Comparison of ENCODE assay signal across 20 cellular contexts in genomic region chr14:35222872-35223471, GRCh38.
DNase-seq lines count a peak whose midpoint lies in the region; ATAC-seq and TF ChIP-seq lines count a peak whose summit lies in the region.
"Had no signal": no experiment of that assay in that cellular context is flagged by ENCODE, and none has a peak within 500 bp of the region (broad histone marks: within the 10 kb centered on the region; RNA-seq: fewer than 3 reads in every experiment).

No MANE protein-coding gene starts in this region.

- H3K27ac Mint-ChIP-seq in activated CD8-positive, alpha-beta memory T cell treated with anti-CD3 and anti-CD28 coated beads, Interleukin-2, amount 10 ng/mL, durations not matched to agents 7 days and 5 days: no peak overlapping the region
- peak overlapping the region in 7 of 8 donors; percentile 21 to 93 (median 67) for H3K27ac Mint-ChIP-seq in CD8-positive, alpha-beta memory T cell
- peak overlapping the region; percentile 68 for H3K27ac Mint-ChIP-seq in activated T-helper 17 cell treated with anti-CD3 and anti-CD28 coated beads, Interleukin-2, amount 50 U/mL, for 72 hours
- peak overlapping the region; percentile 82 to 91 for H3K27ac Mint-ChIP-seq in natural killer cell treated with Interleukin-12 subunit alpha and Interleukin-12 subunit beta and Interleukin-15 and Interleukin-18, amount 100 ng/mL, for 72 hours

- H3K9me3 ChIP-seq in CD8-positive, alpha-beta memory T cell (ENCODE audit: low read length): no peaks in the 10 kb centered on the region
- H3K9me3 ChIP-seq: BE2C, upper lobe of left lung had no signal

- H3K27me3 ChIP-seq in CD8-positive, alpha-beta memory T cell (ENCODE audit: insufficient read depth, low read length, poor library complexity, severe bottlenecking): no peaks in the 10 kb centered on the region
- H3K27me3 ChIP-seq: BE2C, dorsolateral prefrontal cortex, upper lobe of left lung had no signal

- intact Hi-C loops in sciatic nerve (cut with DNase I): no loop called here

- CTCF ChIA-PET in activated CD8-positive, alpha-beta memory T cell treated with anti-CD3 and anti-CD28 coated beads, Interleukin-2, amount 10 ng/mL, durations not matched to agents 7 days and 5 days (lab: Charles Lee): interaction anchor here (0.5 kb wide), 1 partner anchor 74 kb away, joined by 3 read pairs; no protein-coding TSS in a partner anchor
- CTCF ChIA-PET in CD8-positive, alpha-beta memory T cell (lab: Charles Lee): no interaction called here
- CTCF ChIA-PET in GM10248 (lab: Yijun Ruan, JAX): no interaction called here

- no peak for DNase-seq in activated CD8-positive, alpha-beta memory T cell treated with anti-CD3 and anti-CD28 coated beads, Interleukin-2, amount 10 ng/mL, durations not matched to agents 7 days and 5 days
- DNase-seq in activated CD8-positive, alpha-beta memory T cell treated with anti-CD3 and anti-CD28 coated beads, Interleukin-2, amount 50 U/mL, for 4 hours: no peak
- DNase-seq in CD8-positive, alpha-beta memory T cell: peak in 1 of 5 donors; percentile 9
- DNase-seq in natural killer cell treated with Interleukin-12 subunit alpha and Interleukin-12 subunit beta and Interleukin-15 and Interleukin-18, amount 100 ng/mL, for 72 hours (ENCODE audit: low spot score): no peak
- DNase-seq in sciatic nerve (ENCODE audit: low spot score) (no peak), GM10248 (ENCODE audit: extremely low spot score) (no peak)
- DNase-seq: BE2C, Calu3, DND-41, dorsolateral prefrontal cortex, glutamatergic neuron, NCI-H1417, NCI-H2081 treated with DMSO at 0.1 percent for 48 hours, NCI-H774, nucleus accumbens, SHP77 treated with DMSO at 0.1 percent for 48 hours, upper lobe of left lung had no signal

- no peak for TF ChIP-seq CTCF in GM10248 (IDR thresholded peaks at IDR 0.05; ENCODE audit: control extremely low read depth, extremely low read depth, low read depth, missing control alignments)

- H3K4me1 Mint-ChIP-seq in activated CD8-positive, alpha-beta memory T cell treated with anti-CD3 and anti-CD28 coated beads, Interleukin-2, amount 10 ng/mL, durations not matched to agents 7 days and 5 days: peaks cover 22% of the 10 kb centered on the region
- H3K4me1 Mint-ChIP-seq in CD8-positive, alpha-beta memory T cell: peaks cover 11 to 21% (median 18%) of the 10 kb centered on the region in 3 donors
- H3K4me1 Mint-ChIP-seq in activated T-helper 17 cell treated with anti-CD3 and anti-CD28 coated beads, Interleukin-2, amount 50 U/mL, for 72 hours: peaks cover 28% of the 10 kb centered on the region
- H3K4me1 Mint-ChIP-seq in natural killer cell treated with Interleukin-12 subunit alpha and Interleukin-12 subunit beta and Interleukin-15 and Interleukin-18, amount 100 ng/mL, for 72 hours (ENCODE audit: low read depth in 2 of 2): peaks cover 37 to 44% of the 10 kb centered on the region in 2 donors
- H3K4me1 Mint-ChIP-seq: IgD-negative memory B cell had no signal

- H3K36me3 Mint-ChIP-seq in activated CD8-positive, alpha-beta memory T cell treated with anti-CD3 and anti-CD28 coated beads, Interleukin-2, amount 10 ng/mL, durations not matched to agents 7 days and 5 days: peaks cover 6% of the 10 kb centered on the region
- H3K36me3 Mint-ChIP-seq in CD8-positive, alpha-beta memory T cell: peaks cover 6 to 37% (median 10%) of the 10 kb centered on the region in 3 donors
- H3K36me3 Mint-ChIP-seq in activated T-helper 17 cell treated with anti-CD3 and anti-CD28 coated beads, Interleukin-2, amount 50 U/mL, for 72 hours (ENCODE audit: low read depth): peaks cover 25% of the 10 kb centered on the region
- H3K36me3 Mint-ChIP-seq in natural killer cell treated with Interleukin-12 subunit alpha and Interleukin-12 subunit beta and Interleukin-15 and Interleukin-18, amount 100 ng/mL, for 72 hours: peaks cover 16% of the 10 kb centered on the region

- H3K9me3 Mint-ChIP-seq in activated CD8-positive, alpha-beta memory T cell treated with anti-CD3 and anti-CD28 coated beads, Interleukin-2, amount 10 ng/mL, durations not matched to agents 7 days and 5 days (ENCODE audit: low read depth): no peaks in the 10 kb centered on the region
- H3K9me3 Mint-ChIP-seq in CD8-positive, alpha-beta memory T cell: no peaks in the 10 kb centered on the region
- H3K9me3 Mint-ChIP-seq in activated T-helper 17 cell treated with anti-CD3 and anti-CD28 coated beads, Interleukin-2, amount 50 U/mL, for 72 hours: no peaks in the 10 kb centered on the region
- no peaks in the 10 kb centered on the region for H3K9me3 Mint-ChIP-seq in natural killer cell treated with Interleukin-12 subunit alpha and Interleukin-12 subunit beta and Interleukin-15 and Interleukin-18, amount 100 ng/mL, for 72 hours
- H3K9me3 Mint-ChIP-seq: IgD-negative memory B cell had no signal

- H3K36me3 ChIP-seq in CD8-positive, alpha-beta memory T cell (ENCODE audit: insufficient read depth, low read length): no peaks in the 10 kb centered on the region
- H3K36me3 ChIP-seq: BE2C, upper lobe of left lung had no signal

- ATAC-seq in activated CD8-positive, alpha-beta memory T cell treated with anti-CD3 and anti-CD28 coated beads, Interleukin-2, amount 10 ng/mL, durations not matched to agents 7 days and 5 days: peak; percentile 16
- peak; percentile 81 for ATAC-seq in activated T-helper 17 cell treated with anti-CD3 and anti-CD28 coated beads, Interleukin-2, amount 50 U/mL, for 72 hours (replicated peaks)
- ATAC-seq in natural killer cell treated with Interleukin-12 subunit alpha and Interleukin-12 subunit beta and Interleukin-15 and Interleukin-18, amount 100 ng/mL, for 72 hours: peak; percentile 86 to 93
- ATAC-seq in GM21723 (IDR thresholded peaks at IDR 0.05; ENCODE audit: unreplicated experiment) (no peak), sciatic nerve (no peak)

- no peak overlapping the region for H3K4me3 ChIP-seq in CD8-positive, alpha-beta memory T cell (ENCODE audit: low read length)
- H3K4me3 ChIP-seq: dorsolateral prefrontal cortex, upper lobe of left lung had no signal

- H3K4me1 ChIP-seq in CD8-positive, alpha-beta memory T cell (ENCODE audit: insufficient read depth, low read length): no peaks in the 10 kb centered on the region
- H3K4me1 ChIP-seq: BE2C had no signal

- no peak overlapping the region for H3K27ac ChIP-seq in CD8-positive, alpha-beta memory T cell (ENCODE audit: low read depth, low read length)
- H3K27ac ChIP-seq: dorsolateral prefrontal cortex had no signal

- H3K27me3 Mint-ChIP-seq in activated CD8-positive, alpha-beta memory T cell treated with anti-CD3 and anti-CD28 coated beads, Interleukin-2, amount 10 ng/mL, durations not matched to agents 7 days and 5 days: no peaks in the 10 kb centered on the region
- H3K27me3 Mint-ChIP-seq in CD8-positive, alpha-beta memory T cell: no peaks in the 10 kb centered on the region
- no peaks in the 10 kb centered on the region for H3K27me3 Mint-ChIP-seq in activated T-helper 17 cell treated with anti-CD3 and anti-CD28 coated beads, Interleukin-2, amount 50 U/mL, for 72 hours
- H3K27me3 Mint-ChIP-seq in natural killer cell treated with Interleukin-12 subunit alpha and Interleukin-12 subunit beta and Interleukin-15 and Interleukin-18, amount 100 ng/mL, for 72 hours: no peaks in the 10 kb centered on the region
- H3K27me3 Mint-ChIP-seq: IgD-negative memory B cell had no signal

- no peak overlapping the region for H3K4me3 Mint-ChIP-seq in activated CD8-positive, alpha-beta memory T cell treated with anti-CD3 and anti-CD28 coated beads, Interleukin-2, amount 10 ng/mL, durations not matched to agents 7 days and 5 days
- peak overlapping the region in 4 of 7 donors; percentile 6 to 58 (median 21) for H3K4me3 Mint-ChIP-seq in CD8-positive, alpha-beta memory T cell
- H3K4me3 Mint-ChIP-seq in activated T-helper 17 cell treated with anti-CD3 and anti-CD28 coated beads, Interleukin-2, amount 50 U/mL, for 72 hours: peak overlapping the region; percentile 55
- peak overlapping the region; percentile 66 for H3K4me3 Mint-ChIP-seq in natural killer cell treated with Interleukin-12 subunit alpha and Interleukin-12 subunit beta and Interleukin-15 and Interleukin-18, amount 100 ng/mL, for 72 hours
- H3K4me3 Mint-ChIP-seq: IgD-negative memory B cell had no signal

- POLR2A ChIA-PET in CD8-positive, alpha-beta memory T cell (lab: Charles Lee): no interaction called here
- POLR2A ChIA-PET in GM10248 (lab: Yijun Ruan, JAX): no interaction called here

Comparison
In these comparisons a context has a peak if more than half of its experiments do, and no peak if none do; other contexts are left out.
1. ATAC-seq: peak in activated CD8-positive, alpha-beta memory T cell treated with anti-CD3 and anti-CD28 coated beads, Interleukin-2, amount 10 ng/mL, durations not matched to agents 7 days and 5 days (single experiment), activated T-helper 17 cell treated with anti-CD3 and anti-CD28 coated beads, Interleukin-2, amount 50 U/mL, for 72 hours (single experiment) and natural killer cell treated with Interleukin-12 subunit alpha and Interleukin-12 subunit beta and Interleukin-15 and Interleukin-18, amount 100 ng/mL, for 72 hours (2 of 2); none in GM21723 (single experiment) and sciatic nerve (single experiment).